2 cellular contexts compared by ENCODE assay signal in the genomic region with DNA sequence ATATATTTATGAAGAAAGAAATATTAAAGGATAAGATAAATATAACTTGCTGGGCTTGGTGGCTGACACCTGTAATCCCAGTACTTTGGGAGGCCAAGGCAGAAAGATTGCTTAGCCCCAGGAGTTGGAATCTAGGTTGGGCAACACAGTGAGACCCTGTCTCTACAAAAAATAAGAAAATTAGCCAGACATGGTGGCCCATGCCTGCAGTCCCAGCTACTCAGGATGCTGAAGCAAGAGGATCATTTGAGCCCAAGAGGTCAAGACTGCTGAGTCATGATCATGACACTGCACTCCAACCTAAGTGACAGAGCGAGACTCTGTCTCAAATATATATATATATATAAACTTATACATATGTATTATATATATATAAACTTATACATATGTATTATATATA.
TF ChIP-seq lines count a peak whose summit lies in the region.

No MANE protein-coding gene starts in this region.

TF ChIP-seq in K562, 482 proteins besides CTCF, POLR2A, EP300 and RAD21 (continued from another document and continues in another):
- TF ChIP-seq, protein P1, sequence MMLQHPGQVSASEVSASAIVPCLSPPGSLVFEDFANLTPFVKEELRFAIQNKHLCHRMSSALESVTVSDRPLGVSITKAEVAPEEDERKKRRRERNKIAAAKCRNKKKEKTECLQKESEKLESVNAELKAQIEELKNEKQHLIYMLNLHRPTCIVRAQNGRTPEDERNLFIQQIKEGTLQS (IDR thresholded peaks at IDR 0.05): peak; percentile 80
- TF ChIP-seq, protein P1 (CRISPR knock-in tag; conservative IDR thresholded peaks at IDR 0.05): no peak
- TF ChIP-seq, protein P2, sequence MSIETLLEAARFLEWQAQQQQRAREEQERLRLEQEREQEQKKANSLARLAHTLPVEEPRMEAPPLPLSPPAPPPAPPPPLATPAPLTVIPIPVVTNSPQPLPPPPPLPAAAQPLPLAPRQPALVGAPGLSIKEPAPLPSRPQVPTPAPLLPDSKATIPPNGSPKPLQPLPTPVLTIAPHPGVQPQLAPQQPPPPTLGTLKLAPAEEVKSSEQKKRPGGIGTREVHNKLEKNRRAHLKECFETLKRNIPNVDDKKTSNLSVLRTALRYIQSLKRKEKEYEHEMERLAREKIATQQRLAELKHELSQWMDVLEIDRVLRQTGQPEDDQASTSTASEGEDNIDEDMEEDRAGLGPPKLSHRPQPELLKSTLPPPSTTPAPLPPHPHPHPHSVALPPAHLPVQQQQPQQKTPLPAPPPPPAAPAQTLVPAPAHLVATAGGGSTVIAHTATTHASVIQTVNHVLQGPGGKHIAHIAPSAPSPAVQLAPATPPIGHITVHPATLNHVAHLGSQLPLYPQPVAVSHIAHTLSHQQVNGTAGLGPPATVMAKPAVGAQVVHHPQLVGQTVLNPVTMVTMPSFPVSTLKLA (conservative IDR thresholded peaks at IDR 0.05): 0 out of 4 replicates have a peak, but pooled peaks of 1 of the 2 experiments have one; percentile 18
- TF ChIP-seq, protein P3, sequence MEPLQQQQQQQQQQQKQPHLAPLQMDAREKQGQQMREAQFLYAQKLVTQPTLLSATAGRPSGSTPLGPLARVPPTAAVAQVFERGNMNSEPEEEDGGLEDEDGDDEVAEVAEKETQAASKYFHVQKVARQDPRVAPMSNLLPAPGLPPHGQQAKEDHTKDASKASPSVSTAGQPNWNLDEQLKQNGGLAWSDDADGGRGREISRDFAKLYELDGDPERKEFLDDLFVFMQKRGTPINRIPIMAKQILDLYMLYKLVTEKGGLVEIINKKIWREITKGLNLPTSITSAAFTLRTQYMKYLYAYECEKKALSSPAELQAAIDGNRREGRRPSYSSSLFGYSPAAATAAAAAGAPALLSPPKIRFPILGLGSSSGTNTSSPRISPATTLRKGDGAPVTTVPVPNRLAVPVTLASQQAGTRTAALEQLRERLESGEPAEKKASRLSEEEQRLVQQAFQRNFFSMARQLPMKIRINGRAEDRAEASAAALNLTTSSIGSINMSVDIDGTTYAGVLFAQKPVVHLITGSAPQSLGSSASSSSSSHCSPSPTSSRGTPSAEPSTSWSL (CRISPR knock-in tag; IDR thresholded peaks at IDR 0.05; ENCODE audit: borderline replicate concordance): no peak
- TF ChIP-seq, protein P4, sequence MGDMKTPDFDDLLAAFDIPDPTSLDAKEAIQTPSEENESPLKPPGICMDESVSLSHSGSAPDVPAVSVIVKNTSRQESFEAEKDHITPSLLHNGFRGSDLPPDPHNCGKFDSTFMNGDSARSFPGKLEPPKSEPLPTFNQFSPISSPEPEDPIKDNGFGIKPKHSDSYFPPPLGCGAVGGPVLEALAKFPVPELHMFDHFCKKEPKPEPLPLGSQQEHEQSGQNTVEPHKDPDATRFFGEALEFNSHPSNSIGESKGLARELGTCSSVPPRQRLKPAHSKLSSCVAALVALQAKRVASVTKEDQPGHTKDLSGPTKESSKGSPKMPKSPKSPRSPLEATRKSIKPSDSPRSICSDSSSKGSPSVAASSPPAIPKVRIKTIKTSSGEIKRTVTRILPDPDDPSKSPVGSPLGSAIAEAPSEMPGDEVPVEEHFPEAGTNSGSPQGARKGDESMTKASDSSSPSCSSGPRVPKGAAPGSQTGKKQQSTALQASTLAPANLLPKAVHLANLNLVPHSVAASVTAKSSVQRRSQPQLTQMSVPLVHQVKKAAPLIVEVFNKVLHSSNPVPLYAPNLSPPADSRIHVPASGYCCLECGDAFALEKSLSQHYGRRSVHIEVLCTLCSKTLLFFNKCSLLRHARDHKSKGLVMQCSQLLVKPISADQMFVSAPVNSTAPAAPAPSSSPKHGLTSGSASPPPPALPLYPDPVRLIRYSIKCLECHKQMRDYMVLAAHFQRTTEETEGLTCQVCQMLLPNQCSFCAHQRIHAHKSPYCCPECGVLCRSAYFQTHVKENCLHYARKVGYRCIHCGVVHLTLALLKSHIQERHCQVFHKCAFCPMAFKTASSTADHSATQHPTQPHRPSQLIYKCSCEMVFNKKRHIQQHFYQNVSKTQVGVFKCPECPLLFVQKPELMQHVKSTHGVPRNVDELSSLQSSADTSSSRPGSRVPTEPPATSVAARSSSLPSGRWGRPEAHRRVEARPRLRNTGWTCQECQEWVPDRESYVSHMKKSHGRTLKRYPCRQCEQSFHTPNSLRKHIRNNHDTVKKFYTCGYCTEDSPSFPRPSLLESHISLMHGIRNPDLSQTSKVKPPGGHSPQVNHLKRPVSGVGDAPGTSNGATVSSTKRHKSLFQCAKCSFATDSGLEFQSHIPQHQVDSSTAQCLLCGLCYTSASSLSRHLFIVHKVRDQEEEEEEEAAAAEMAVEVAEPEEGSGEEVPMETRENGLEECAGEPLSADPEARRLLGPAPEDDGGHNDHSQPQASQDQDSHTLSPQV (IDR thresholded peaks at IDR 0.05): peak; percentile 40
- TF ChIP-seq ZC3H4 (CRISPR knock-in tag; IDR thresholded peaks at IDR 0.05; ENCODE audit: borderline replicate concordance) (no peak), TRIM24 (IDR thresholded peaks at IDR 0.05) (peak in 1 of 2 experiments; percentile 71; a peak in 3 of 4 replicates), HLTF (IDR thresholded peaks at IDR 0.05) (no peak)
- TF ChIP-seq, protein P5, sequence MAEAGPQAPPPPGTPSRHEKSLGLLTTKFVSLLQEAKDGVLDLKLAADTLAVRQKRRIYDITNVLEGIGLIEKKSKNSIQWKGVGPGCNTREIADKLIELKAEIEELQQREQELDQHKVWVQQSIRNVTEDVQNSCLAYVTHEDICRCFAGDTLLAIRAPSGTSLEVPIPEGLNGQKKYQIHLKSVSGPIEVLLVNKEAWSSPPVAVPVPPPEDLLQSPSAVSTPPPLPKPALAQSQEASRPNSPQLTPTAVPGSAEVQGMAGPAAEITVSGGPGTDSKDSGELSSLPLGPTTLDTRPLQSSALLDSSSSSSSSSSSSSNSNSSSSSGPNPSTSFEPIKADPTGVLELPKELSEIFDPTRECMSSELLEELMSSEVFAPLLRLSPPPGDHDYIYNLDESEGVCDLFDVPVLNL (CRISPR knock-in tag; IDR thresholded peaks at IDR 0.05; ENCODE audit: low read depth): no peak
- TF ChIP-seq, protein P6, sequence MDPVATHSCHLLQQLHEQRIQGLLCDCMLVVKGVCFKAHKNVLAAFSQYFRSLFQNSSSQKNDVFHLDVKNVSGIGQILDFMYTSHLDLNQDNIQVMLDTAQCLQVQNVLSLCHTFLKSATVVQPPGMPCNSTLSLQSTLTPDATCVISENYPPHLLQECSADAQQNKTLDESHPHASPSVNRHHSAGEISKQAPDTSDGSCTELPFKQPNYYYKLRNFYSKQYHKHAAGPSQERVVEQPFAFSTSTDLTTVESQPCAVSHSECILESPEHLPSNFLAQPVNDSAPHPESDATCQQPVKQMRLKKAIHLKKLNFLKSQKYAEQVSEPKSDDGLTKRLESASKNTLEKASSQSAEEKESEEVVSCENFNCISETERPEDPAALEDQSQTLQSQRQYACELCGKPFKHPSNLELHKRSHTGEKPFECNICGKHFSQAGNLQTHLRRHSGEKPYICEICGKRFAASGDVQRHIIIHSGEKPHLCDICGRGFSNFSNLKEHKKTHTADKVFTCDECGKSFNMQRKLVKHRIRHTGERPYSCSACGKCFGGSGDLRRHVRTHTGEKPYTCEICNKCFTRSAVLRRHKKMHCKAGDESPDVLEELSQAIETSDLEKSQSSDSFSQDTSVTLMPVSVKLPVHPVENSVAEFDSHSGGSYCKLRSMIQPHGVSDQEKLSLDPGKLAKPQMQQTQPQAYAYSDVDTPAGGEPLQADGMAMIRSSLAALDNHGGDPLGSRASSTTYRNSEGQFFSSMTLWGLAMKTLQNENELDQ (CRISPR knock-in tag; IDR thresholded peaks at IDR 0.05; ENCODE audit: borderline replicate concordance): no peak

TF ChIP-seq in GM23338, 12 proteins besides CTCF, POLR2A, EP300 and RAD21:
- TF ChIP-seq, protein P7, sequence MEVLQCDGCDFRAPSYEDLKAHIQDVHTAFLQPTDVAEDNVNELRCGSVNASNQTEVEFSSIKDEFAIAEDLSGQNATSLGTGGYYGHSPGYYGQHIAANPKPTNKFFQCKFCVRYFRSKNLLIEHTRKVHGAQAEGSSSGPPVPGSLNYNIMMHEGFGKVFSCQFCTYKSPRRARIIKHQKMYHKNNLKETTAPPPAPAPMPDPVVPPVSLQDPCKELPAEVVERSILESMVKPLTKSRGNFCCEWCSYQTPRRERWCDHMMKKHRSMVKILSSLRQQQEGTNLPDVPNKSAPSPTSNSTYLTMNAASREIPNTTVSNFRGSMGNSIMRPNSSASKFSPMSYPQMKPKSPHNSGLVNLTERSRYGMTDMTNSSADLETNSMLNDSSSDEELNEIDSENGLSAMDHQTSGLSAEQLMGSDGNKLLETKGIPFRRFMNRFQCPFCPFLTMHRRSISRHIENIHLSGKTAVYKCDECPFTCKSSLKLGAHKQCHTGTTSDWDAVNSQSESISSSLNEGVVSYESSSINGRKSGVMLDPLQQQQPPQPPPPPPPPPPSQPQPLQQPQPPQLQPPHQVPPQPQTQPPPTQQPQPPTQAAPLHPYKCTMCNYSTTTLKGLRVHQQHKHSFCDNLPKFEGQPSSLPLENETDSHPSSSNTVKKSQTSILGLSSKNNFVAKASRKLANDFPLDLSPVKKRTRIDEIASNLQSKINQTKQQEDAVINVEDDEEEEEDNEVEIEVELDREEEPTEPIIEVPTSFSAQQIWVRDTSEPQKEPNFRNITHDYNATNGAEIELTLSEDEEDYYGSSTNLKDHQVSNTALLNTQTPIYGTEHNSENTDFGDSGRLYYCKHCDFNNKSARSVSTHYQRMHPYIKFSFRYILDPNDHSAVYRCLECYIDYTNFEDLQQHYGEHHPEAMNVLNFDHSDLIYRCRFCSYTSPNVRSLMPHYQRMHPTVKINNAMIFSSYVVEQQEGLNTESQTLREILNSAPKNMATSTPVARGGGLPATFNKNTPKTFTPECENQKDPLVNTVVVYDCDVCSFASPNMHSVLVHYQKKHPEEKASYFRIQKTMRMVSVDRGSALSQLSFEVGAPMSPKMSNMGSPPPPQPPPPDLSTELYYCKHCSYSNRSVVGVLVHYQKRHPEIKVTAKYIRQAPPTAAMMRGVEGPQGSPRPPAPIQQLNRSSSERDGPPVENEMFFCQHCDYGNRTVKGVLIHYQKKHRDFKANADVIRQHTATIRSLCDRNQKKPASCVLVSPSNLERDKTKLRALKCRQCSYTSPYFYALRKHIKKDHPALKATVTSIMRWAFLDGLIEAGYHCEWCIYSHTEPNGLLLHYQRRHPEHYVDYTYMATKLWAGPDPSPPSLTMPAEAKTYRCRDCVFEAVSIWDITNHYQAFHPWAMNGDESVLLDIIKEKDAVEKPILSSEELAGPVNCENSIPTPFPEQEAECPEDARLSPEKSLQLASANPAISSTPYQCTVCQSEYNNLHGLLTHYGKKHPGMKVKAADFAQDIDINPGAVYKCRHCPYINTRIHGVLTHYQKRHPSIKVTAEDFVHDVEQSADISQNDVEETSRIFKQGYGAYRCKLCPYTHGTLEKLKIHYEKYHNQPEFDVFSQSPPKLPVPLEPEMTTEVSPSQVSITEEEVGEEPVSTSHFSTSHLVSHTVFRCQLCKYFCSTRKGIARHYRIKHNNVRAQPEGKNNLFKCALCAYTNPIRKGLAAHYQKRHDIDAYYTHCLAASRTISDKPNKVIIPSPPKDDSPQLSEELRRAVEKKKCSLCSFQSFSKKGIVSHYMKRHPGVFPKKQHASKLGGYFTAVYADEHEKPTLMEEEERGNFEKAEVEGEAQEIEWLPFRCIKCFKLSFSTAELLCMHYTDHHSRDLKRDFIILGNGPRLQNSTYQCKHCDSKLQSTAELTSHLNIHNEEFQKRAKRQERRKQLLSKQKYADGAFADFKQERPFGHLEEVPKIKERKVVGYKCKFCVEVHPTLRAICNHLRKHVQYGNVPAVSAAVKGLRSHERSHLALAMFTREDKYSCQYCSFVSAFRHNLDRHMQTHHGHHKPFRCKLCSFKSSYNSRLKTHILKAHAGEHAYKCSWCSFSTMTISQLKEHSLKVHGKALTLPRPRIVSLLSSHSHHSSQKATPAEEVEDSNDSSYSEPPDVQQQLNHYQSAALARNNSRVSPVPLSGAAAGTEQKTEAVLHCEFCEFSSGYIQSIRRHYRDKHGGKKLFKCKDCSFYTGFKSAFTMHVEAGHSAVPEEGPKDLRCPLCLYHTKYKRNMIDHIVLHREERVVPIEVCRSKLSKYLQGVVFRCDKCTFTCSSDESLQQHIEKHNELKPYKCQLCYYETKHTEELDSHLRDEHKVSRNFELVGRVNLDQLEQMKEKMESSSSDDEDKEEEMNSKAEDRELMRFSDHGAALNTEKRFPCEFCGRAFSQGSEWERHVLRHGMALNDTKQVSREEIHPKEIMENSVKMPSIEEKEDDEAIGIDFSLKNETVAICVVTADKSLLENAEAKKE (CRISPR knock-in tag; IDR thresholded peaks at IDR 0.05): no peak
- TF ChIP-seq ZNF114 (CRISPR knock-in tag; IDR thresholded peaks at IDR 0.05): no peak
- no peak for TF ChIP-seq ZNF331 (CRISPR knock-in tag; IDR thresholded peaks at IDR 0.05; ENCODE audit: low read depth)
- TF ChIP-seq POLR2AphosphoS5 (IDR thresholded peaks at IDR 0.05; ENCODE audit: low read depth): no peak
- TF ChIP-seq, protein P8, sequence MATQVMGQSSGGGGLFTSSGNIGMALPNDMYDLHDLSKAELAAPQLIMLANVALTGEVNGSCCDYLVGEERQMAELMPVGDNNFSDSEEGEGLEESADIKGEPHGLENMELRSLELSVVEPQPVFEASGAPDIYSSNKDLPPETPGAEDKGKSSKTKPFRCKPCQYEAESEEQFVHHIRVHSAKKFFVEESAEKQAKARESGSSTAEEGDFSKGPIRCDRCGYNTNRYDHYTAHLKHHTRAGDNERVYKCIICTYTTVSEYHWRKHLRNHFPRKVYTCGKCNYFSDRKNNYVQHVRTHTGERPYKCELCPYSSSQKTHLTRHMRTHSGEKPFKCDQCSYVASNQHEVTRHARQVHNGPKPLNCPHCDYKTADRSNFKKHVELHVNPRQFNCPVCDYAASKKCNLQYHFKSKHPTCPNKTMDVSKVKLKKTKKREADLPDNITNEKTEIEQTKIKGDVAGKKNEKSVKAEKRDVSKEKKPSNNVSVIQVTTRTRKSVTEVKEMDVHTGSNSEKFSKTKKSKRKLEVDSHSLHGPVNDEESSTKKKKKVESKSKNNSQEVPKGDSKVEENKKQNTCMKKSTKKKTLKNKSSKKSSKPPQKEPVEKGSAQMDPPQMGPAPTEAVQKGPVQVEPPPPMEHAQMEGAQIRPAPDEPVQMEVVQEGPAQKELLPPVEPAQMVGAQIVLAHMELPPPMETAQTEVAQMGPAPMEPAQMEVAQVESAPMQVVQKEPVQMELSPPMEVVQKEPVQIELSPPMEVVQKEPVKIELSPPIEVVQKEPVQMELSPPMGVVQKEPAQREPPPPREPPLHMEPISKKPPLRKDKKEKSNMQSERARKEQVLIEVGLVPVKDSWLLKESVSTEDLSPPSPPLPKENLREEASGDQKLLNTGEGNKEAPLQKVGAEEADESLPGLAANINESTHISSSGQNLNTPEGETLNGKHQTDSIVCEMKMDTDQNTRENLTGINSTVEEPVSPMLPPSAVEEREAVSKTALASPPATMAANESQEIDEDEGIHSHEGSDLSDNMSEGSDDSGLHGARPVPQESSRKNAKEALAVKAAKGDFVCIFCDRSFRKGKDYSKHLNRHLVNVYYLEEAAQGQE (IDR thresholded peaks at IDR 0.05; ENCODE audit: unreplicated experiment): no peak
- no peak for TF ChIP-seq NANOG (IDR thresholded peaks at IDR 0.05; ENCODE audit: borderline replicate concordance)
- TF ChIP-seq JUNB (IDR thresholded peaks at IDR 0.05; ENCODE audit: unreplicated experiment): no peak
TF ChIP-seq in GM23338: peak in this region for 0.
